8 cellular contexts compared by ENCODE assay signal in the genomic region with DNA sequence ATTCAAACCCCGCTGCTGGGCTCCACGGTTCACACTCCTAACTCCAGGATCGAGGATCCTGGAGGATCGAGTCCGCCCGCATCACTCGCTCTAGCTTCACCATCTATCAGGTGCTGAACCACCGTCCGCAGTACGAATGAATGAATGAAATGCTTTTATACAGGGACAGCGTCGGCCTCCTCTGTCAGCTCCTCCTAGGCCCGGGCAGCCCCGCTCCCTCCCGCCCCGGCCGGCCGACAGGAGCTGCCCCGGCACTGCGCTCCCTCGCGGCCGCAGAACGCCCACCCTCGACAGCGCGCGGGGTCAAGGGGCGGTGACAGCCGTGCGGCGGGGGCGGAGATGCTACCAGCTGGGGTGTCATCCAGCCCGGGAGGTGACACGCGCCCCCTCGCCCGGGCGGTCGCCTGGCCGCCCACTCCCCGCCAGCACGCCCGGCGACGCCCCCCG. TPM values are rescaled to one million over a fixed set of nuclear protein-coding genes. Genes with fewer than 3 reads are reported as not detected.
DNase-seq lines count a peak whose midpoint lies in the region; ATAC-seq, FAIRE-seq and TF ChIP-seq lines count a peak whose summit lies in the region.

No MANE protein-coding gene starts in this region.

- no peaks in the 10 kb centered on the region for H3K9me1 ChIP-seq in keratinocyte (ENCODE audit: control insufficient read depth, extremely low read depth, insufficient read depth, low read length)

- no peak for TF ChIP-seq RAD21 in Ishikawa (IDR thresholded peaks at IDR 0.05; ENCODE audit: low read depth)

- in situ Hi-C loops in brain microvascular endothelial cell (cut with HindIII; ENCODE audit: low pct_ligation_motif_present, low sequenced_read_pairs): no loop called here

- no peak for TF ChIP-seq CTCF in brain microvascular endothelial cell (IDR thresholded peaks at IDR 0.05; ENCODE audit: low read depth, low read length, missing control alignments)
- peak in 1 of 3 experiments; percentile 56 for TF ChIP-seq CTCF in keratinocyte (optimal IDR thresholded peaks at IDR 0.05 in 1 of 3, IDR thresholded peaks at IDR 0.05 in 1 of 3, conservative IDR thresholded peaks at IDR 0.05 in 1 of 3; ENCODE audit: extremely low read depth in 1 of 3, insufficient read depth in 2 of 3, low read length in 3 of 3)

- peak overlapping the region; percentile 99 for H3K4me2 ChIP-seq in keratinocyte (ENCODE audit: control insufficient read depth, extremely low read depth, insufficient read depth, low read depth, low read length)

- no peak overlapping the region for H2AFZ ChIP-seq in keratinocyte (ENCODE audit: control insufficient read depth, low read length)

- H3K9ac ChIP-seq in keratinocyte (ENCODE audit: control insufficient read depth, extremely low read depth, insufficient read depth, low read length): peak overlapping the region; percentile 79

- H3K79me2 ChIP-seq in keratinocyte (ENCODE audit: control insufficient read depth, insufficient read depth, low read length): peaks cover 37% of the 10 kb centered on the region

- H3K9me3 ChIP-seq in keratinocyte (ENCODE audit: control insufficient read depth, low read depth, low read length): no peaks in the 10 kb centered on the region

- H3K36me3 ChIP-seq in brain microvascular endothelial cell (replicated peaks) (peaks cover 5% of the 10 kb centered on the region), keratinocyte (ENCODE audit: control insufficient read depth in 2 of 2, extremely low read depth in 1 of 2, insufficient read depth in 2 of 2, low read length in 2 of 2) (peaks cover 7 to 11% of the 10 kb centered on the region in 2 experiments)

- H3K4me1 ChIP-seq in keratinocyte (ENCODE audit: control insufficient read depth, extremely low read depth, insufficient read depth, low read length): peaks cover 9% of the 10 kb centered on the region

- H3K4me3 ChIP-seq in brain microvascular endothelial cell (ENCODE audit: low read depth, low read length): peak overlapping the region; percentile 85
- peak overlapping the region; percentile 75 to 91 (median 81) for H3K4me3 ChIP-seq in keratinocyte (ENCODE audit: control insufficient read depth in 2 of 3, extremely low read depth in 1 of 3, insufficient read depth in 2 of 3, low read depth in 1 of 3, low read length in 3 of 3)

- FAIRE-seq in keratinocyte (lab: Jason Lieb, UNC): no peak

- H4K20me1 ChIP-seq in keratinocyte (ENCODE audit: control insufficient read depth, extremely low read depth, insufficient read depth, low read length): no peaks in the 10 kb centered on the region

- H3K27me3 ChIP-seq in brain microvascular endothelial cell (replicated peaks): no peaks in the 10 kb centered on the region
- no peaks in the 10 kb centered on the region for H3K27me3 ChIP-seq in keratinocyte (ENCODE audit: control insufficient read depth, extremely low read depth, insufficient read depth, low read length)

- TF ChIP-seq EP300 in Ishikawa (IDR thresholded peaks at IDR 0.05; ENCODE audit: borderline replicate concordance): no peak

- peak overlapping the region; percentile 74 for H3K27ac ChIP-seq in brain microvascular endothelial cell
- H3K27ac ChIP-seq in keratinocyte (ENCODE audit: control insufficient read depth, insufficient read depth, low read length): peak overlapping the region; percentile 74

- dilution Hi-C loops in keratinocyte (cut with MboI; ENCODE audit: extremely low pct_ligation_motif_present, low sequenced_read_pairs): no loop called here

- DNase-seq in ELF-1 (ENCODE audit: low read depth, low spot score): peak; percentile 79
- DNase-seq in T1000 (lab: John Stamatoyannopoulos, UW): peak; percentile 63
- peak; percentile 43 for DNase-seq in brain microvascular endothelial cell
- DNase-seq in keratinocyte (ENCODE audit: low read depth, low spot score): no peak
- DNase-seq in stimulated activated CD4-positive, alpha-beta T cell treated with anti-CD3 and anti-CD28 coated beads, Interleukin-15, amount 100 ng/mL, for 24 hours: peak; percentile 85
- no peak for DNase-seq in SIG-M5 (lab: John Stamatoyannopoulos, UW)

- ATAC-seq in GM21576 (IDR thresholded peaks at IDR 0.05; ENCODE audit: unreplicated experiment): peak; percentile 57

TF ChIP-seq in Ishikawa, 13 proteins besides CTCF, POLR2A, EP300 and RAD21:
- no peak for TF ChIP-seq TAF1 (IDR thresholded peaks at IDR 0.05; ENCODE audit: low read depth)
- no peak for TF ChIP-seq FOXM1 (IDR thresholded peaks at IDR 0.05; ENCODE audit: borderline replicate concordance, low read depth)
- no peak for TF ChIP-seq TCF12 (IDR thresholded peaks at IDR 0.05; ENCODE audit: low read depth)
- TF ChIP-seq, protein P1, sequence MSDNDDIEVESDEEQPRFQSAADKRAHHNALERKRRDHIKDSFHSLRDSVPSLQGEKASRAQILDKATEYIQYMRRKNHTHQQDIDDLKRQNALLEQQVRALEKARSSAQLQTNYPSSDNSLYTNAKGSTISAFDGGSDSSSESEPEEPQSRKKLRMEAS (IDR thresholded peaks at IDR 0.05): peak; percentile 13; the same call in 1 of the 2 replicates
- TF ChIP-seq TEAD4 (IDR thresholded peaks at IDR 0.05): no peak
- TF ChIP-seq EGR1 (IDR thresholded peaks at IDR 0.05): peak; percentile 78
- TF ChIP-seq, protein P2, sequence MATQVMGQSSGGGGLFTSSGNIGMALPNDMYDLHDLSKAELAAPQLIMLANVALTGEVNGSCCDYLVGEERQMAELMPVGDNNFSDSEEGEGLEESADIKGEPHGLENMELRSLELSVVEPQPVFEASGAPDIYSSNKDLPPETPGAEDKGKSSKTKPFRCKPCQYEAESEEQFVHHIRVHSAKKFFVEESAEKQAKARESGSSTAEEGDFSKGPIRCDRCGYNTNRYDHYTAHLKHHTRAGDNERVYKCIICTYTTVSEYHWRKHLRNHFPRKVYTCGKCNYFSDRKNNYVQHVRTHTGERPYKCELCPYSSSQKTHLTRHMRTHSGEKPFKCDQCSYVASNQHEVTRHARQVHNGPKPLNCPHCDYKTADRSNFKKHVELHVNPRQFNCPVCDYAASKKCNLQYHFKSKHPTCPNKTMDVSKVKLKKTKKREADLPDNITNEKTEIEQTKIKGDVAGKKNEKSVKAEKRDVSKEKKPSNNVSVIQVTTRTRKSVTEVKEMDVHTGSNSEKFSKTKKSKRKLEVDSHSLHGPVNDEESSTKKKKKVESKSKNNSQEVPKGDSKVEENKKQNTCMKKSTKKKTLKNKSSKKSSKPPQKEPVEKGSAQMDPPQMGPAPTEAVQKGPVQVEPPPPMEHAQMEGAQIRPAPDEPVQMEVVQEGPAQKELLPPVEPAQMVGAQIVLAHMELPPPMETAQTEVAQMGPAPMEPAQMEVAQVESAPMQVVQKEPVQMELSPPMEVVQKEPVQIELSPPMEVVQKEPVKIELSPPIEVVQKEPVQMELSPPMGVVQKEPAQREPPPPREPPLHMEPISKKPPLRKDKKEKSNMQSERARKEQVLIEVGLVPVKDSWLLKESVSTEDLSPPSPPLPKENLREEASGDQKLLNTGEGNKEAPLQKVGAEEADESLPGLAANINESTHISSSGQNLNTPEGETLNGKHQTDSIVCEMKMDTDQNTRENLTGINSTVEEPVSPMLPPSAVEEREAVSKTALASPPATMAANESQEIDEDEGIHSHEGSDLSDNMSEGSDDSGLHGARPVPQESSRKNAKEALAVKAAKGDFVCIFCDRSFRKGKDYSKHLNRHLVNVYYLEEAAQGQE (IDR thresholded peaks at IDR 0.05; ENCODE audit: low read depth): no peak
- TF ChIP-seq NFIC (IDR thresholded peaks at IDR 0.05): no peak
- peak; percentile 89 for TF ChIP-seq ZBTB7A (IDR thresholded peaks at IDR 0.05; ENCODE audit: low read depth)
TF ChIP-seq in Ishikawa: peak in this region for 3.

RNA-seq across cellular contexts. Expression of gene ZBTB17, which starts 0.5 kb away (rescaled TPM):
- 18.4 to 46.0 TPM (median 19.7 TPM) in 3 replicates for polyA plus RNA-seq in keratinocyte
- 19.9 TPM for polyA plus RNA-seq in keratinocyte (2011; ENCODE audit: low read depth)
- polyA plus RNA-seq in keratinocyte (2011; cell fraction: cytosol; rRNA removed): 14.4 and 22.8 TPM in 2 replicates
- 54.4 and 73.4 TPM in 2 replicates for polyA plus RNA-seq in keratinocyte (2011; cell fraction: nucleus; rRNA removed)
- 17.7 and 30.4 TPM in 2 replicates for polyA plus RNA-seq in keratinocyte (2012; ENCODE audit: low replicate concordance)
- 30.1 to 46.5 TPM (median 44.2 TPM) in 3 replicates for polyA minus RNA-seq in keratinocyte
- polyA minus RNA-seq in keratinocyte (2011; cell fraction: cytosol; rRNA and poly(A)+ RNA removed): 45.1 TPM
- 27.1 and 27.3 TPM in 2 replicates for polyA minus RNA-seq in keratinocyte (2011; cell fraction: nucleus; rRNA and poly(A)+ RNA removed)

RNA-seq across cellular contexts. Expression of gene SRARP, which starts 28.7 kb away (rescaled TPM):
- not detected in 3 replicates for polyA plus RNA-seq in keratinocyte
- polyA plus RNA-seq in keratinocyte (2011; ENCODE audit: low read depth): not detected
- not detected in 2 replicates for polyA plus RNA-seq in keratinocyte (2011; cell fraction: cytosol; rRNA removed)
- not detected in 2 replicates for polyA plus RNA-seq in keratinocyte (2011; cell fraction: nucleus; rRNA removed)
- polyA plus RNA-seq in keratinocyte (2012; ENCODE audit: low replicate concordance): not detected in 2 replicates
- 0.06 to 0.13 TPM in 2 of 3 replicates, not detected in the other for polyA minus RNA-seq in keratinocyte
- not detected for polyA minus RNA-seq in keratinocyte (2011; cell fraction: cytosol; rRNA and poly(A)+ RNA removed)
- polyA minus RNA-seq in keratinocyte (2011; cell fraction: nucleus; rRNA and poly(A)+ RNA removed): not detected in 2 replicates

RNA-seq across cellular contexts. Expression of gene HSPB7, which starts 42.5 kb away (rescaled TPM):
- 0.03 to 0.05 TPM in 2 of 3 replicates, not detected in the other for polyA plus RNA-seq in keratinocyte
- polyA plus RNA-seq in keratinocyte (2011; ENCODE audit: low read depth): not detected
- polyA plus RNA-seq in keratinocyte (2011; cell fraction: cytosol; rRNA removed): not detected in 2 replicates
- polyA plus RNA-seq in keratinocyte (2011; cell fraction: nucleus; rRNA removed): not detected in 2 replicates
- not detected in 2 replicates for polyA plus RNA-seq in keratinocyte (2012; ENCODE audit: low replicate concordance)
- 0.46 TPM in 1 of 3 replicates, not detected in the others for polyA minus RNA-seq in keratinocyte
- polyA minus RNA-seq in keratinocyte (2011; cell fraction: cytosol; rRNA and poly(A)+ RNA removed): not detected
- polyA minus RNA-seq in keratinocyte (2011; cell fraction: nucleus; rRNA and poly(A)+ RNA removed): not detected in 2 replicates

RNA-seq across cellular contexts. Expression of gene CLCNKA, which starts 46.5 kb away (rescaled TPM):
- not detected in 3 replicates for polyA plus RNA-seq in keratinocyte
- not detected for polyA plus RNA-seq in keratinocyte (2011; ENCODE audit: low read depth)
- not detected in 2 replicates for polyA plus RNA-seq in keratinocyte (2011; cell fraction: cytosol; rRNA removed)
- polyA plus RNA-seq in keratinocyte (2011; cell fraction: nucleus; rRNA removed): not detected in 2 replicates
- not detected in 2 replicates for polyA plus RNA-seq in keratinocyte (2012; ENCODE audit: low replicate concordance)
- not detected in 3 replicates for polyA minus RNA-seq in keratinocyte
- polyA minus RNA-seq in keratinocyte (2011; cell fraction: cytosol; rRNA and poly(A)+ RNA removed): not detected
- not detected in 2 replicates for polyA minus RNA-seq in keratinocyte (2011; cell fraction: nucleus; rRNA and poly(A)+ RNA removed)

Comparison
In these comparisons a context has a peak if more than half of its experiments do, and no peak if none do; other contexts are left out.
1. DNase-seq: peak in ELF-1 (single experiment), T1000 (single experiment), brain microvascular endothelial cell (single experiment) and stimulated activated CD4-positive, alpha-beta T cell treated with anti-CD3 and anti-CD28 coated beads, Interleukin-15, amount 100 ng/mL, for 24 hours (single experiment); none in keratinocyte (single experiment) and SIG-M5 (single experiment).